Comparison of ENCODE assay signal across 15 cellular contexts in genomic region chr12:71610036-71610795, GRCh38.
DNase-seq lines count a peak whose midpoint lies in the region; ATAC-seq lines count a peak whose summit lies in the region.
"Had no signal": no experiment of that assay in that cellular context is flagged by ENCODE, and none has a peak within 500 bp of the region (broad histone marks: within the 10 kb centered on the region; RNA-seq: fewer than 3 reads in every experiment).

No MANE protein-coding gene starts in this region.

- peak overlapping the region; percentile 74 for H3K27ac Mint-ChIP-seq in stimulated activated naive CD8-positive, alpha-beta T cell treated with anti-CD3 and anti-CD28 coated beads, Interleukin-15, Interleukin-2, amounts not matched to agents 100 ng/mL and 50 ng/mL, for 24 hours
- H3K27ac Mint-ChIP-seq in T-helper 2 cell treated with Interferon-gamma antibody and Interleukin-4, amounts not matched to agents 5 μg/mL and 100 μg/mL, for 36 hours = peak overlapping the region; percentile 64
- H3K27ac Mint-ChIP-seq in dendritic cell treated with granulocyte-macrophage colony-stimulating factor and Interleukin-4, amounts not matched to agents 40 ng/mL and 50 ng/mL, for 4 days = peak overlapping the region; percentile 68

- no peak overlapping the region for H3K4me3 Mint-ChIP-seq in stimulated activated naive CD8-positive, alpha-beta T cell treated with anti-CD3 and anti-CD28 coated beads, Interleukin-15, Interleukin-2, amounts not matched to agents 100 ng/mL and 50 ng/mL, for 24 hours
- peak overlapping the region; percentile 49 for H3K4me3 Mint-ChIP-seq in T-helper 2 cell treated with Interferon-gamma antibody and Interleukin-4, amounts not matched to agents 5 μg/mL and 100 μg/mL, for 36 hours
- no peak overlapping the region for H3K4me3 Mint-ChIP-seq in dendritic cell treated with granulocyte-macrophage colony-stimulating factor and Interleukin-4, amounts not matched to agents 40 ng/mL and 50 ng/mL, for 4 days

- peaks cover 20% of the 10 kb centered on the region for H3K4me1 Mint-ChIP-seq in stimulated activated naive CD8-positive, alpha-beta T cell treated with anti-CD3 and anti-CD28 coated beads, Interleukin-15, Interleukin-2, amounts not matched to agents 100 ng/mL and 50 ng/mL, for 24 hours (ENCODE audit: low read depth)
- H3K4me1 Mint-ChIP-seq in T-helper 2 cell treated with Interferon-gamma antibody and Interleukin-4, amounts not matched to agents 5 μg/mL and 100 μg/mL, for 36 hours (ENCODE audit: low read depth) = peaks cover 15% of the 10 kb centered on the region
- H3K4me1 Mint-ChIP-seq in dendritic cell treated with granulocyte-macrophage colony-stimulating factor and Interleukin-4, amounts not matched to agents 40 ng/mL and 50 ng/mL, for 4 days (ENCODE audit: low read depth) = peaks cover 8% of the 10 kb centered on the region

- intact Hi-C loops in dendritic cell treated with granulocyte-macrophage colony-stimulating factor and Interleukin-4, amounts not matched to agents 40 ng/mL and 50 ng/mL, for 4 days (cut with micrococcal nuclease) = loop anchor here (5.0 kb wide), 1 partner anchor 42 kb away; no protein-coding TSS in a partner anchor

- H3K36me3 Mint-ChIP-seq in stimulated activated naive CD8-positive, alpha-beta T cell treated with anti-CD3 and anti-CD28 coated beads, Interleukin-15, Interleukin-2, amounts not matched to agents 100 ng/mL and 50 ng/mL, for 24 hours (ENCODE audit: low read depth) = peaks cover 91% of the 10 kb centered on the region
- H3K36me3 Mint-ChIP-seq in T-helper 2 cell treated with Interferon-gamma antibody and Interleukin-4, amounts not matched to agents 5 μg/mL and 100 μg/mL, for 36 hours (ENCODE audit: low read depth) = peaks cover 70% of the 10 kb centered on the region
- H3K36me3 Mint-ChIP-seq in dendritic cell treated with granulocyte-macrophage colony-stimulating factor and Interleukin-4, amounts not matched to agents 40 ng/mL and 50 ng/mL, for 4 days (ENCODE audit: low read depth) = peaks cover 89% of the 10 kb centered on the region

- H3K27me3 Mint-ChIP-seq in stimulated activated naive CD8-positive, alpha-beta T cell treated with anti-CD3 and anti-CD28 coated beads, Interleukin-15, Interleukin-2, amounts not matched to agents 100 ng/mL and 50 ng/mL, for 24 hours = no peaks in the 10 kb centered on the region
- no peaks in the 10 kb centered on the region for H3K27me3 Mint-ChIP-seq in T-helper 2 cell treated with Interferon-gamma antibody and Interleukin-4, amounts not matched to agents 5 μg/mL and 100 μg/mL, for 36 hours (ENCODE audit: low read depth)
- no peaks in the 10 kb centered on the region for H3K27me3 Mint-ChIP-seq in dendritic cell treated with granulocyte-macrophage colony-stimulating factor and Interleukin-4, amounts not matched to agents 40 ng/mL and 50 ng/mL, for 4 days

- H3K9me3 Mint-ChIP-seq in stimulated activated naive CD8-positive, alpha-beta T cell treated with anti-CD3 and anti-CD28 coated beads, Interleukin-15, Interleukin-2, amounts not matched to agents 100 ng/mL and 50 ng/mL, for 24 hours = no peaks in the 10 kb centered on the region
- H3K9me3 Mint-ChIP-seq in T-helper 2 cell treated with Interferon-gamma antibody and Interleukin-4, amounts not matched to agents 5 μg/mL and 100 μg/mL, for 36 hours = no peaks in the 10 kb centered on the region
- no peaks in the 10 kb centered on the region for H3K9me3 Mint-ChIP-seq in dendritic cell treated with granulocyte-macrophage colony-stimulating factor and Interleukin-4, amounts not matched to agents 40 ng/mL and 50 ng/mL, for 4 days

- no peak for DNase-seq in stimulated activated naive CD8-positive, alpha-beta T cell treated with anti-CD3 and anti-CD28 coated beads, Interleukin-15, Interleukin-2, amounts not matched to agents 100 U/mL and 50 U/mL, for 24 hours
- no peak for DNase-seq in T-helper 2 cell treated with Interferon-gamma antibody and Interleukin-4, amounts not matched to agents 5 μg/mL and 100 μg/mL, for 36 hours (ENCODE audit: low spot score)
- DNase-seq in NCI-H526 (lab: John Stamatoyannopoulos, UW) = no peak
- DNase-seq: central memory CD4-positive, alpha-beta T cell; DMS53; gastrocnemius medialis; Karpas-422; NCI-H146; NCI-H446 had no signal

- no peak for ATAC-seq in stimulated activated naive CD8-positive, alpha-beta T cell treated with anti-CD3 and anti-CD28 coated beads, Interleukin-15, Interleukin-2, amounts not matched to agents 100 U/mL and 50 U/mL, for 24 hours
- no peak for ATAC-seq in activated CD4-positive, CD25-positive, alpha-beta regulatory T cell treated with anti-CD3 and anti-CD28 coated beads, Interleukin-2, amount 50 U/mL, for 24 hours
- no peak for ATAC-seq in HG03342 (IDR thresholded peaks at IDR 0.05; ENCODE audit: unreplicated experiment)
- no peak for ATAC-seq in HG03442 (IDR thresholded peaks at IDR 0.05; ENCODE audit: unreplicated experiment)
- ATAC-seq: gastrocnemius medialis, SK-N-SH treated with all-trans-retinoic acid at 6 μM for 48 hours had no signal
